1 cellular context compared by ENCODE assay signal in genomic region chr1:43650306-43650941, GRCh38.
TF ChIP-seq lines count a peak whose summit lies in the region.

No MANE protein-coding gene starts in this region.

TF ChIP-seq in K562, 482 proteins besides CTCF, POLR2A, EP300 and RAD21 (continued from another document):
- TF ChIP-seq, protein P1, sequence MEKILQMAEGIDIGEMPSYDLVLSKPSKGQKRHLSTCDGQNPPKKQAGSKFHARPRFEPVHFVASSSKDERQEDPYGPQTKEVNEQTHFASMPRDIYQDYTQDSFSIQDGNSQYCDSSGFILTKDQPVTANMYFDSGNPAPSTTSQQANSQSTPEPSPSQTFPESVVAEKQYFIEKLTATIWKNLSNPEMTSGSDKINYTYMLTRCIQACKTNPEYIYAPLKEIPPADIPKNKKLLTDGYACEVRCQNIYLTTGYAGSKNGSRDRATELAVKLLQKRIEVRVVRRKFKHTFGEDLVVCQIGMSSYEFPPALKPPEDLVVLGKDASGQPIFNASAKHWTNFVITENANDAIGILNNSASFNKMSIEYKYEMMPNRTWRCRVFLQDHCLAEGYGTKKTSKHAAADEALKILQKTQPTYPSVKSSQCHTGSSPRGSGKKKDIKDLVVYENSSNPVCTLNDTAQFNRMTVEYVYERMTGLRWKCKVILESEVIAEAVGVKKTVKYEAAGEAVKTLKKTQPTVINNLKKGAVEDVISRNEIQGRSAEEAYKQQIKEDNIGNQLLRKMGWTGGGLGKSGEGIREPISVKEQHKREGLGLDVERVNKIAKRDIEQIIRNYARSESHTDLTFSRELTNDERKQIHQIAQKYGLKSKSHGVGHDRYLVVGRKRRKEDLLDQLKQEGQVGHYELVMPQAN (IDR thresholded peaks at IDR 0.05; ENCODE audit: borderline replicate concordance), result peak; percentile 88
- TF ChIP-seq CEBPG (CRISPR knock-in tag; IDR thresholded peaks at IDR 0.05), result peak; percentile 91
- TF ChIP-seq CEBPG (tag; conservative IDR thresholded peaks at IDR 0.05 in 1 of 2, IDR thresholded peaks at IDR 0.05 in 1 of 2), result peak; percentile 84 to 96
- TF ChIP-seq, protein P2, sequence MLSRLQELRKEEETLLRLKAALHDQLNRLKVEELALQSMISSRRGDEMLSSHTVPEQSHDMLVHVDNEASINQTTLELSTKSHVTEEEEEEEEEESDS (CRISPR knock-in tag; IDR thresholded peaks at IDR 0.05), result no peak
- TF ChIP-seq ARNT (IDR thresholded peaks at IDR 0.05), result peak; percentile 24 to 40; a peak in 1 of 4 replicates
- peak; percentile 68 for TF ChIP-seq DPF2 (IDR thresholded peaks at IDR 0.05)
- TF ChIP-seq, protein P3, sequence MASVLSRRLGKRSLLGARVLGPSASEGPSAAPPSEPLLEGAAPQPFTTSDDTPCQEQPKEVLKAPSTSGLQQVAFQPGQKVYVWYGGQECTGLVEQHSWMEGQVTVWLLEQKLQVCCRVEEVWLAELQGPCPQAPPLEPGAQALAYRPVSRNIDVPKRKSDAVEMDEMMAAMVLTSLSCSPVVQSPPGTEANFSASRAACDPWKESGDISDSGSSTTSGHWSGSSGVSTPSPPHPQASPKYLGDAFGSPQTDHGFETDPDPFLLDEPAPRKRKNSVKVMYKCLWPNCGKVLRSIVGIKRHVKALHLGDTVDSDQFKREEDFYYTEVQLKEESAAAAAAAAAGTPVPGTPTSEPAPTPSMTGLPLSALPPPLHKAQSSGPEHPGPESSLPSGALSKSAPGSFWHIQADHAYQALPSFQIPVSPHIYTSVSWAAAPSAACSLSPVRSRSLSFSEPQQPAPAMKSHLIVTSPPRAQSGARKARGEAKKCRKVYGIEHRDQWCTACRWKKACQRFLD (CRISPR knock-in tag; IDR thresholded peaks at IDR 0.05), result no peak
- TF ChIP-seq TRIM24 (IDR thresholded peaks at IDR 0.05), result peak in 1 of 2 experiments; percentile 55; a peak in 1 of 4 replicates
- no peak for TF ChIP-seq ZNF124 (CRISPR knock-in tag; IDR thresholded peaks at IDR 0.05)
- TF ChIP-seq C11orf30 (IDR thresholded peaks at IDR 0.05; ENCODE audit: low read depth), result peak; percentile 34; the same call in 1 of the 2 replicates
- no peak for TF ChIP-seq ZNF282 (CRISPR knock-in tag; IDR thresholded peaks at IDR 0.05)
- TF ChIP-seq KLF1 (tag; IDR thresholded peaks at IDR 0.05), result peak; percentile 43; the same call in 1 of the 2 replicates
- TF ChIP-seq LARP7 (IDR thresholded peaks at IDR 0.05), result peak; percentile 80; the same call in 1 of the 2 replicates
- TF ChIP-seq ZNF583 (CRISPR knock-in tag; IDR thresholded peaks at IDR 0.05), result peak; percentile 58; the same call in 1 of the 2 replicates
- no peak for TF ChIP-seq SIX5 (IDR thresholded peaks at IDR 0.05; ENCODE audit: borderline replicate concordance in 1 of 2, insufficient read depth in 1 of 2, low read depth in 1 of 2, low read length in 2 of 2)
- peak; percentile 75 for TF ChIP-seq CCNT2 (IDR thresholded peaks at IDR 0.05; ENCODE audit: borderline replicate concordance, extremely low read depth, insufficient read length, low read depth, low read length)
- TF ChIP-seq PHF20 (IDR thresholded peaks at IDR 0.05; ENCODE audit: partially characterized antibody), result peak; percentile 81
- TF ChIP-seq GABPB2 (CRISPR knock-in tag; conservative IDR thresholded peaks at IDR 0.05), result peak; percentile 88; the same call in 1 of the 2 replicates
- TF ChIP-seq, protein P4, sequence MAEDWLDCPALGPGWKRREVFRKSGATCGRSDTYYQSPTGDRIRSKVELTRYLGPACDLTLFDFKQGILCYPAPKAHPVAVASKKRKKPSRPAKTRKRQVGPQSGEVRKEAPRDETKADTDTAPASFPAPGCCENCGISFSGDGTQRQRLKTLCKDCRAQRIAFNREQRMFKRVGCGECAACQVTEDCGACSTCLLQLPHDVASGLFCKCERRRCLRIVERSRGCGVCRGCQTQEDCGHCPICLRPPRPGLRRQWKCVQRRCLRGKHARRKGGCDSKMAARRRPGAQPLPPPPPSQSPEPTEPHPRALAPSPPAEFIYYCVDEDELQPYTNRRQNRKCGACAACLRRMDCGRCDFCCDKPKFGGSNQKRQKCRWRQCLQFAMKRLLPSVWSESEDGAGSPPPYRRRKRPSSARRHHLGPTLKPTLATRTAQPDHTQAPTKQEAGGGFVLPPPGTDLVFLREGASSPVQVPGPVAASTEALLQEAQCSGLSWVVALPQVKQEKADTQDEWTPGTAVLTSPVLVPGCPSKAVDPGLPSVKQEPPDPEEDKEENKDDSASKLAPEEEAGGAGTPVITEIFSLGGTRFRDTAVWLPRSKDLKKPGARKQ (CRISPR knock-in tag; IDR thresholded peaks at IDR 0.05), result no peak
- peak; percentile 56 for TF ChIP-seq ZEB2 (IDR thresholded peaks at IDR 0.05)
- TF ChIP-seq HDAC2 (IDR thresholded peaks at IDR 0.05), result peak; percentile 97
- no peak for TF ChIP-seq ZBTB34 (CRISPR knock-in tag; IDR thresholded peaks at IDR 0.05)
- no peak for TF ChIP-seq ZNF140 (CRISPR knock-in tag; IDR thresholded peaks at IDR 0.05)
- peak; percentile 15; the same call in 1 of the 2 replicates for TF ChIP-seq MTA2 (IDR thresholded peaks at IDR 0.05; ENCODE audit: low read depth)
TF ChIP-seq in K562: peak in this region for 206.
